Comparison of ENCODE assay signal across 13 cellular contexts in genomic region chr21:45266518-45267389, GRCh38. TPM values are rescaled to one million over a fixed set of nuclear protein-coding genes. Genes with fewer than 3 reads are reported as not detected.
DNase-seq lines count a peak whose midpoint lies in the region; ATAC-seq, FAIRE-seq and TF ChIP-seq lines count a peak whose summit lies in the region.
"Had no signal": no experiment of that assay in that cellular context is flagged by ENCODE, and none has a peak within 500 bp of the region (broad histone marks: within the 10 kb centered on the region; RNA-seq: fewer than 3 reads in every experiment).

No MANE protein-coding gene starts in this region.

- TF ChIP-seq RAD21 in HepG2 (CRISPR knock-in tag; IDR thresholded peaks at IDR 0.05), result no peak

- BruUV-seq in HepG2 (replicated peaks; lab: Mats Ljungman, UMichigan), result no TSS peak

- peaks cover 0 to 5% (median 0%) of the 10 kb centered on the region in 4 donors for H3K9me3 ChIP-seq in right lobe of liver
- H3K9me3 ChIP-seq in HepG2 (ENCODE audit: low read length), result peaks cover 5% of the 10 kb centered on the region; the same call in 1 of the 2 replicates
- H3K9me3 ChIP-seq in osteoblast (ENCODE audit: low read depth, low read length), result no peaks in the 10 kb centered on the region
- H3K9me3 ChIP-seq in aorta (ENCODE audit: control insufficient read depth, low read length), result no peaks in the 10 kb centered on the region

- H3K27me3 ChIP-seq in right lobe of liver, result no peaks in the 10 kb centered on the region
- no peaks in the 10 kb centered on the region for H3K27me3 ChIP-seq in HepG2 (ENCODE audit: control insufficient read depth in 1 of 2, insufficient read depth in 2 of 2, low read length in 2 of 2)
- no peaks in the 10 kb centered on the region for H3K27me3 ChIP-seq in osteoblast (ENCODE audit: insufficient read depth, low read length)
- H3K27me3 ChIP-seq in aorta (ENCODE audit: control insufficient read depth in 1 of 2, insufficient read depth in 2 of 2, low read length in 1 of 2), result no peaks in the 10 kb centered on the region

- intact Hi-C loops in right lobe of liver (cut with DNase I), result loop anchor here in 1 of 2 donors (10.0 kb wide), 1 partner anchor 122 kb away; no protein-coding TSS in a partner anchor
- intact Hi-C loops in HepG2 (cut with micrococcal nuclease; ENCODE audit: unreplicated experiment), result no loop called here
- intact Hi-C loops in aorta (cut with DNase I), result no loop called here

- no peak for TF ChIP-seq EP300 in HepG2 (IDR thresholded peaks at IDR 0.05; ENCODE audit: low read depth in 2 of 2, low read length in 2 of 2)
- TF ChIP-seq EP300 in HepG2 (CRISPR knock-in tag; IDR thresholded peaks at IDR 0.05; ENCODE audit: borderline replicate concordance), result no peak

- H3K4me3 Mint-ChIP-seq in activated naive CD8-positive, alpha-beta T cell treated with anti-CD3 and anti-CD28 coated beads, Interleukin-2, amount 10 ng/mL, durations not matched to agents 7 days and 5 days, result peak overlapping the region; percentile 12
- H3K4me3 Mint-ChIP-seq: B cell, brain, neural crest cell had no signal

- H3K36me3 ChIP-seq in right lobe of liver, result peaks cover 0 to 39% (median 13%) of the 10 kb centered on the region in 4 donors
- peaks cover 17 to 55% of the 10 kb centered on the region in 2 experiments for H3K36me3 ChIP-seq in HepG2 (replicated peaks in 1 of 2; ENCODE audit: control insufficient read depth in 1 of 2, insufficient read depth in 2 of 2, low read length in 2 of 2)
- peaks cover 55% of the 10 kb centered on the region for H3K36me3 ChIP-seq in osteoblast (ENCODE audit: insufficient read depth, low read length)
- H3K36me3 ChIP-seq in aorta (ENCODE audit: control insufficient read depth in 1 of 2, insufficient read depth in 2 of 2, low read length in 1 of 2), result peaks cover 0 to 6% of the 10 kb centered on the region in 2 donors

- H3K79me2 ChIP-seq in HepG2 (ENCODE audit: insufficient read depth, low read length), result no peaks in the 10 kb centered on the region
- H3K79me2 ChIP-seq in osteoblast (ENCODE audit: insufficient read depth, low read length), result peaks cover 25% of the 10 kb centered on the region

- no peak for TF ChIP-seq CTCF in right lobe of liver (IDR thresholded peaks at IDR 0.05)
- TF ChIP-seq CTCF in HepG2 (CRISPR knock-in tag; IDR thresholded peaks at IDR 0.05), result no peak
- no peak for TF ChIP-seq CTCF in osteoblast (IDR thresholded peaks at IDR 0.05; ENCODE audit: extremely low read depth, low read depth, low read length)

- H3K4me2 ChIP-seq in HepG2 (ENCODE audit: low read depth, low read length) (no peak overlapping the region), osteoblast (ENCODE audit: insufficient read depth, low read length) (no peak overlapping the region)

- 88% methylated on average over 20 of the region's 41 CpGs for WGBS in right lobe of liver (ENCODE audit: insufficient coverage, low coverage, low lambda C conversion rate, missing lambda C conversion rate)
- 95% methylated on average over 38 of the region's 41 CpGs for WGBS in HepG2 (ENCODE audit: low lambda C conversion rate)
- WGBS in aorta, 2 donors, result 92 to 93% methylated on average over 41 of the region's 41 CpGs

- peaks cover 24% of the 10 kb centered on the region for H3K36me3 Mint-ChIP-seq in activated naive CD8-positive, alpha-beta T cell treated with anti-CD3 and anti-CD28 coated beads, Interleukin-2, amount 10 ng/mL, durations not matched to agents 7 days and 5 days

- no peak overlapping the region for H3K27ac ChIP-seq in right lobe of liver
- H3K27ac ChIP-seq in HepG2 (ENCODE audit: extremely low read length, insufficient read depth, low read length), result no peak overlapping the region
- no peak overlapping the region for H3K27ac ChIP-seq in osteoblast (ENCODE audit: low read depth, low read length)
- H3K27ac ChIP-seq in aorta (ENCODE audit: low read depth in 1 of 2, low read length in 2 of 2), result no peak overlapping the region

- TF ChIP-seq POLR2A in right lobe of liver (IDR thresholded peaks at IDR 0.05), result no peak
- no peak for TF ChIP-seq POLR2A in HepG2 (IDR thresholded peaks at IDR 0.05; ENCODE audit: insufficient read depth in 1 of 2, low read depth in 2 of 2, low read length in 2 of 2)
- TF ChIP-seq POLR2A in GM12891 (IDR thresholded peaks at IDR 0.05; ENCODE audit: low read depth, low read length), result no peak

- peaks cover 0 to 11% (median 0%) of the 10 kb centered on the region in 4 donors for H3K4me1 ChIP-seq in right lobe of liver
- H3K4me1 ChIP-seq in HepG2 (ENCODE audit: insufficient read depth, low read length), result peaks cover 10% of the 10 kb centered on the region
- H3K4me1 ChIP-seq in osteoblast (ENCODE audit: insufficient read depth, low read length), result no peaks in the 10 kb centered on the region
- no peaks in the 10 kb centered on the region for H3K4me1 ChIP-seq in aorta (ENCODE audit: control insufficient read depth in 1 of 2, insufficient read depth in 2 of 2, low read length in 2 of 2)

- H3K4me3 ChIP-seq in right lobe of liver, result no peak overlapping the region
- H3K4me3 ChIP-seq in HepG2 (replicated peaks in 1 of 3; ENCODE audit: insufficient read depth in 1 of 3, low read depth in 2 of 3, low read length in 3 of 3), result no peak overlapping the region
- H3K4me3 ChIP-seq in osteoblast (ENCODE audit: insufficient read depth, low read length), result no peak overlapping the region
- H3K4me3 ChIP-seq in aorta (ENCODE audit: low read length in 2 of 2), result no peak overlapping the region

- POLR2A ChIA-PET in HepG2 (lab: Yijun Ruan, JAX), result no interaction called here
- POLR2A ChIA-PET in activated naive CD8-positive, alpha-beta T cell treated with anti-CD3 and anti-CD28 coated beads, Interleukin-2, amount 10 ng/mL, durations not matched to agents 7 days and 5 days (lab: Charles Lee), result interaction anchor here (1.1 kb wide), 1 partner anchor 10 kb away, joined by 4 read pairs; no protein-coding TSS in a partner anchor

- peak overlapping the region; percentile 78 for H3K27ac Mint-ChIP-seq in activated naive CD8-positive, alpha-beta T cell treated with anti-CD3 and anti-CD28 coated beads, Interleukin-2, amount 10 ng/mL, durations not matched to agents 7 days and 5 days
- H3K27ac Mint-ChIP-seq: B cell, brain had no signal

- H4K20me1 ChIP-seq in HepG2 (ENCODE audit: insufficient read depth, low read length) (no peaks in the 10 kb centered on the region; the same call in 1 of the 2 replicates), osteoblast (ENCODE audit: insufficient read depth, low read length) (peaks cover 42% of the 10 kb centered on the region)

- H3K27me3 Mint-ChIP-seq in activated naive CD8-positive, alpha-beta T cell treated with anti-CD3 and anti-CD28 coated beads, Interleukin-2, amount 10 ng/mL, durations not matched to agents 7 days and 5 days, result no peaks in the 10 kb centered on the region
- H3K27me3 Mint-ChIP-seq: B cell, brain had no signal

- H3K9ac ChIP-seq in HepG2 (ENCODE audit: insufficient read depth, low read depth, low read length), result no peak overlapping the region

- H3K4me1 Mint-ChIP-seq in activated naive CD8-positive, alpha-beta T cell treated with anti-CD3 and anti-CD28 coated beads, Interleukin-2, amount 10 ng/mL, durations not matched to agents 7 days and 5 days, result peaks cover 11% of the 10 kb centered on the region
- H3K4me1 Mint-ChIP-seq: B cell, brain, neural crest cell had no signal

- in situ Hi-C loops in HepG2 (cut with HindIII; ENCODE audit: extremely low pct_ligation_motif_present, low pct_unique_long_range_greater_than_20kb), result no loop called here

- H2AFZ ChIP-seq in HepG2 (ENCODE audit: low read length) (no peak overlapping the region), osteoblast (ENCODE audit: low read length) (no peak overlapping the region)

- FAIRE-seq in HepG2 (lab: Jason Lieb, UNC), result no peak
- no peak for FAIRE-seq in GM12891 (lab: Jason Lieb, UNC)

- CTCF ChIA-PET in HepG2 (lab: Yijun Ruan, JAX; ENCODE audit: low intra/inter-chr PET ratio, low total read pairs), result no interaction called here

- H3K9me3 Mint-ChIP-seq in activated naive CD8-positive, alpha-beta T cell treated with anti-CD3 and anti-CD28 coated beads, Interleukin-2, amount 10 ng/mL, durations not matched to agents 7 days and 5 days, result no peaks in the 10 kb centered on the region
- H3K9me3 Mint-ChIP-seq: neural crest cell had no signal

- DNase-seq in right lobe of liver, result peak in 2 of 3 donors; percentile 35 to 44
- no peak for DNase-seq in HepG2 (ENCODE audit: low spot score)
- peak; percentile 52 for DNase-seq in activated naive CD8-positive, alpha-beta T cell treated with anti-CD3 and anti-CD28 coated beads, Interleukin-2, amount 10 ng/mL, durations not matched to agents 7 days and 5 days
- DNase-seq in osteoblast (ENCODE audit: insufficient read length, low spot score, missing footprints), result peak; percentile 83
- peak in 1 of 2 donors; percentile 51 for DNase-seq in aorta
- DNase-seq in hippocampal formation (lab: John Stamatoyannopoulos, UW), result no peak
- no peak for DNase-seq in GM12891 (ENCODE audit: insufficient read length, low spot score)
- DNase-seq: NCI-H1092 treated with DMSO at 0.1 percent for 48 hours, SIG-M5 had no signal

- ATAC-seq in right lobe of liver (peak in 2 of 4 donors; percentile 8 to 9), HepG2 (no peak; the same call in 2 of the 3 replicates), aorta (ENCODE audit: low FRiP score) (peak; percentile 37), GM21825 (IDR thresholded peaks at IDR 0.05; ENCODE audit: unreplicated experiment) (no peak)
- ATAC-seq in activated naive CD8-positive, alpha-beta T cell treated with anti-CD3 and anti-CD28 coated beads, Interleukin-2, amount 10 ng/mL, durations not matched to agents 7 days and 5 days (ENCODE audit: low read depth), result peak; percentile 93

RNA-seq across cellular contexts. Expression of gene POFUT2, which starts 20.9 kb away (rescaled TPM):
- 10 to 100 TPM; 10.5 to 22.0 (median 13.7) TPM for total RNA-seq in right lobe of liver
- total RNA-seq in HepG2 (2016; rRNA removed; fragmentation: Illumina TruSeq; extraction: Trizol), result 9.8 and 24.0 TPM in 2 replicates
- 2.9 and 4.1 TPM in 2 replicates for total RNA-seq in HepG2 (2016; cell fraction: cytosol; rRNA removed; fragmentation: Illumina TruSeq; extraction: Trizol; ENCODE audit: low read depth)
- total RNA-seq in HepG2 (2016; cell fraction: insoluble cytoplasmic fraction; rRNA removed; fragmentation: Illumina TruSeq; extraction: Trizol), result 8.5 and 20.1 TPM in 2 replicates
- 7.7 and 7.9 TPM in 2 replicates for total RNA-seq in HepG2 (2016; cell fraction: membrane; rRNA removed; fragmentation: Illumina TruSeq; extraction: Trizol)
- 29.0 and 30.4 TPM in 2 replicates for total RNA-seq in HepG2 (2016; cell fraction: nucleus; rRNA removed; fragmentation: Illumina TruSeq; extraction: Trizol)
- 21.7 and 22.8 TPM in 2 replicates for polyA plus RNA-seq in HepG2 (2011; rRNA removed)
- polyA plus RNA-seq in HepG2 (2011; cell fraction: cytosol; rRNA removed), result 14.9 and 16.0 TPM in 2 replicates
- 67.0 and 84.3 TPM in 2 replicates for polyA plus RNA-seq in HepG2 (2011; cell fraction: nucleus; rRNA removed)
- 25.3 and 34.5 TPM in 2 replicates for polyA plus RNA-seq in HepG2 (2012)
- polyA plus RNA-seq in HepG2 (2016; cell fraction: cytosol; fragmentation: Illumina TruSeq; extraction: Trizol; ENCODE audit: low read depth), result 3.3 and 3.7 TPM in 2 replicates
- 7.8 and 10.0 TPM in 2 replicates for polyA plus RNA-seq in HepG2 (2016; cell fraction: insoluble cytoplasmic fraction; fragmentation: Illumina TruSeq; extraction: Trizol; ENCODE audit: low read depth)
- polyA plus RNA-seq in HepG2 (2016; cell fraction: membrane; fragmentation: Illumina TruSeq; extraction: Trizol; ENCODE audit: low read depth), result 6.3 and 6.9 TPM in 2 replicates
- polyA plus RNA-seq in HepG2 (2016; cell fraction: nucleus; fragmentation: Illumina TruSeq; extraction: Trizol; ENCODE audit: insufficient read depth, low read depth), result 66.5 TPM in 2 replicates
- 10.4 and 14.1 TPM in 2 replicates for polyA minus RNA-seq in HepG2 (2011; rRNA and poly(A)+ RNA removed; ENCODE audit: low replicate concordance)
- 8.6 and 9.1 TPM in 2 replicates for polyA minus RNA-seq in HepG2 (2011; cell fraction: cytosol; rRNA and poly(A)+ RNA removed)
- 22.9 and 23.1 TPM in 2 replicates for polyA minus RNA-seq in HepG2 (2011; cell fraction: nucleus; rRNA and poly(A)+ RNA removed)
- 10 to 100 TPM; 26.0 to 27.0 TPM for total RNA-seq in activated naive CD8-positive, alpha-beta T cell treated with anti-CD3 and anti-CD28 coated beads, Interleukin-2, amount 10 ng/mL, durations not matched to agents 7 days and 5 days
- total RNA-seq in osteoblast, result 35.8 and 39.2 TPM in 2 replicates
- 10 to 100 TPM; 35.8 to 52.2 TPM for total RNA-seq in aorta
- polyA plus RNA-seq in aorta, result 10 to 100 TPM; 12.6 to 49.1 TPM
- polyA plus RNA-seq in GM12891 (2012; ENCODE audit: low read depth, missing spikeins), result 8.8 TPM

Comparison
In these comparisons a context has a peak if more than half of its experiments do, and no peak if none do; other contexts are left out.
1. DNase-seq: peak in right lobe of liver (2 of 3), activated naive CD8-positive, alpha-beta T cell treated with anti-CD3 and anti-CD28 coated beads, Interleukin-2, amount 10 ng/mL, durations not matched to agents 7 days and 5 days (single experiment) and osteoblast (single experiment); none in HepG2 (single experiment), hippocampal formation (0 of 2) and GM12891 (single experiment).
2. ATAC-seq: peak in activated naive CD8-positive, alpha-beta T cell treated with anti-CD3 and anti-CD28 coated beads, Interleukin-2, amount 10 ng/mL, durations not matched to agents 7 days and 5 days (single experiment) and aorta (single experiment); none in HepG2 (single experiment) and GM21825 (single experiment).